Comparison of ENCODE assay signal across 20 cellular contexts in genomic region chr17:41504126-41504977, GRCh38. TPM values are rescaled to one million over a fixed set of nuclear protein-coding genes. Genes with fewer than 3 reads are reported as not detected.
A peak's percentile ranks its signal among the peaks of the same experiment; 100 is the strongest.
DNase-seq lines count a peak whose midpoint lies in the region; ATAC-seq and TF ChIP-seq lines count a peak whose summit lies in the region.
"Had no signal": no experiment of that assay in that cellular context is flagged by ENCODE, and none has a peak within 500 bp of the region (broad histone marks: within the 10 kb centered on the region; RNA-seq: fewer than 3 reads in every experiment).

No MANE protein-coding gene starts in this region.

- H3K9me3 ChIP-seq in HEK293 (ENCODE audit: control insufficient read depth, insufficient read depth, low read depth, low read length) (no peaks in the 10 kb centered on the region), PC-9 (ENCODE audit: insufficient read depth, low read depth) (no peaks in the 10 kb centered on the region)
- H3K9me3 ChIP-seq: HAP-1 had no signal

- CTCF ChIA-PET in HEK293 (lab: Yijun Ruan, JAX) (interaction anchor here (1.2 to 7.3 kb wide), 2 partner anchors 44 to 159 kb away, joined by 4 to 47 read pairs; no protein-coding TSS in a partner anchor), PC-9 (lab: Charles Lee) (interaction anchor here (0.8 to 1.3 kb wide), 2 partner anchors 34 to 182 kb away, joined by 3 read pairs; no protein-coding TSS in a partner anchor)
- CTCF ChIA-PET in activated CD4-positive, alpha-beta T cell treated with anti-CD3 and anti-CD28 coated beads, Interleukin-2, amount 10 ng/mL, durations not matched to agents 7 days and 5 days (lab: Charles Lee), result interaction anchor here (0.6 to 3.1 kb wide), 6 partner anchors 9 to 232 kb away, joined by 3 to 12 read pairs (median 8); no protein-coding TSS in a partner anchor

- DNase-seq in PC-9 (no peak), fibroblast of the aortic adventitia (ENCODE audit: low read depth) (peak; percentile 25), NCI-H2171 treated with DMSO at 0.1 percent for 48 hours (lab: John Stamatoyannopoulos, UW) (no peak)
- no peak for DNase-seq in activated CD4-positive, alpha-beta T cell treated with anti-CD3 and anti-CD28 coated beads, Interleukin-2, amount 10 ng/mL, durations not matched to agents 7 days and 5 days
- DNase-seq: ACHN; CD4-positive, alpha-beta memory T cell; DND-41; GDM1; KBM-7; NCI-H1417; NCI-H1930; NCI-H524 had no signal

- H3K9me2 ChIP-seq in PC-9 (ENCODE audit: insufficient read depth), result no peaks in the 10 kb centered on the region

- no peaks in the 10 kb centered on the region for H3K9me3 Mint-ChIP-seq in activated CD4-positive, alpha-beta T cell treated with anti-CD3 and anti-CD28 coated beads, Interleukin-2, amount 10 ng/mL, durations not matched to agents 7 days and 5 days
- H3K9me3 Mint-ChIP-seq: CD4-positive, alpha-beta memory T cell had no signal

- H3K4me1 ChIP-seq in HEK293 (ENCODE audit: control insufficient read depth, insufficient read depth, low read length) (peaks cover 12% of the 10 kb centered on the region), PC-9 (replicated peaks; ENCODE audit: insufficient read depth) (peaks cover 84% of the 10 kb centered on the region), urinary bladder (ENCODE audit: insufficient read depth) (no peaks in the 10 kb centered on the region)
- H3K4me1 ChIP-seq: HAP-1 had no signal

- H3K4me2 ChIP-seq in PC-9, result peak overlapping the region; percentile 73

- no peak for TF ChIP-seq CTCF in HEK293 (tag by site-specific recombination; IDR thresholded peaks at IDR 0.05)
- no peak for TF ChIP-seq CTCF in PC-9 (conservative IDR thresholded peaks at IDR 0.05)
- no peak for TF ChIP-seq CTCF in fibroblast of the aortic adventitia (IDR thresholded peaks at IDR 0.05; ENCODE audit: insufficient read depth, low read length)

- peaks cover 65% of the 10 kb centered on the region for H3F3A ChIP-seq in PC-9 (ENCODE audit: insufficient read depth, low read depth)

- H3K4me1 Mint-ChIP-seq in activated CD4-positive, alpha-beta T cell treated with anti-CD3 and anti-CD28 coated beads, Interleukin-2, amount 10 ng/mL, durations not matched to agents 7 days and 5 days, result peaks cover 2% of the 10 kb centered on the region

- no peak overlapping the region for H3K4me3 Mint-ChIP-seq in activated CD4-positive, alpha-beta T cell treated with anti-CD3 and anti-CD28 coated beads, Interleukin-2, amount 10 ng/mL, durations not matched to agents 7 days and 5 days
- H3K4me3 Mint-ChIP-seq: CD4-positive, alpha-beta memory T cell had no signal

- H3K27ac ChIP-seq in HEK293 (ENCODE audit: extremely low read depth, low read depth, low read length) (peak overlapping the region; percentile 76), PC-9 (peak overlapping the region; percentile 94), urinary bladder (ENCODE audit: low read depth) (peak overlapping the region; percentile 25)
- H3K27ac ChIP-seq: HL-60 had no signal

- POLR2A ChIA-PET in HEK293 (lab: Yijun Ruan, JAX) (no interaction called here), PC-9 (lab: Charles Lee; ENCODE audit: unreplicated experiment) (interaction anchor here (0.7 to 4.3 kb wide), 4 partner anchors 17 to 484 kb away, joined by 3 to 75 read pairs (median 14); partner anchors contain the start of genes KRT15 and KRT19)
- POLR2A ChIA-PET in activated CD4-positive, alpha-beta T cell treated with anti-CD3 and anti-CD28 coated beads, Interleukin-2, amount 10 ng/mL, durations not matched to agents 7 days and 5 days (lab: Charles Lee), result no interaction called here

- H4K20me1 ChIP-seq in PC-9 (ENCODE audit: insufficient read depth), result no peaks in the 10 kb centered on the region

- H3K4me3 ChIP-seq in HEK293 (ENCODE audit: low read depth, low read length) (no peak overlapping the region), PC-9 (peak overlapping the region; percentile 58), fibroblast of the aortic adventitia (ENCODE audit: low read depth, low read length) (no peak overlapping the region), urinary bladder (ENCODE audit: low read depth, low read length) (peak overlapping the region; percentile 16)
- H3K4me3 ChIP-seq: HAP-1 had no signal

- intact Hi-C loops in PC-9 (cut with micrococcal nuclease; ENCODE audit: unreplicated experiment), result loop anchor here (2.0 kb wide), 1 partner anchor 150 kb away; no protein-coding TSS in a partner anchor

- H2AFZ ChIP-seq in PC-9, result no peak overlapping the region

- no peaks in the 10 kb centered on the region for H3K36me3 Mint-ChIP-seq in activated CD4-positive, alpha-beta T cell treated with anti-CD3 and anti-CD28 coated beads, Interleukin-2, amount 10 ng/mL, durations not matched to agents 7 days and 5 days (ENCODE audit: low read depth)
- H3K36me3 Mint-ChIP-seq: CD4-positive, alpha-beta memory T cell had no signal

- H3K36me3 ChIP-seq in HEK293 (ENCODE audit: control insufficient read depth in 2 of 2, insufficient read depth in 1 of 2, low read length in 2 of 2) (no peaks in the 10 kb centered on the region), PC-9 (ENCODE audit: low read depth) (no peaks in the 10 kb centered on the region), urinary bladder (ENCODE audit: insufficient read depth) (no peaks in the 10 kb centered on the region)
- H3K36me3 ChIP-seq: HAP-1 had no signal

- no peak for ATAC-seq in HG03280 (IDR thresholded peaks at IDR 0.05; ENCODE audit: unreplicated experiment)

- no TSS peak for BruUV-seq in PC-9 (replicated peaks; lab: Mats Ljungman, UMichigan)

- no peaks in the 10 kb centered on the region for H3K27me3 Mint-ChIP-seq in activated CD4-positive, alpha-beta T cell treated with anti-CD3 and anti-CD28 coated beads, Interleukin-2, amount 10 ng/mL, durations not matched to agents 7 days and 5 days
- H3K27me3 Mint-ChIP-seq: CD4-positive, alpha-beta memory T cell had no signal

- no peak overlapping the region for H3K27ac Mint-ChIP-seq in activated CD4-positive, alpha-beta T cell treated with anti-CD3 and anti-CD28 coated beads, Interleukin-2, amount 10 ng/mL, durations not matched to agents 7 days and 5 days

- H3K27me3 ChIP-seq in PC-9 (ENCODE audit: insufficient read depth, low read depth), result no peaks in the 10 kb centered on the region

- H3K79me2 ChIP-seq in PC-9 (ENCODE audit: low read depth), result peaks cover 39% of the 10 kb centered on the region

- 23% methylated on average over 10 of the region's 10 CpGs for WGBS in urinary bladder

TF ChIP-seq in HEK293, 187 proteins besides CTCF, POLR2A, EP300 and RAD21 (continues in another document):
- TF ChIP-seq ZNF645 (tag by site-specific recombination; IDR thresholded peaks at IDR 0.05) (no peak), ZNF600 (tag by site-specific recombination; IDR thresholded peaks at IDR 0.05) (peak; percentile 20; the same call in 1 of the 2 replicates), SP7 (tag by site-specific recombination; IDR thresholded peaks at IDR 0.05) (no peak), ZNF24 (tag by site-specific recombination; IDR thresholded peaks at IDR 0.05) (0 out of 2 replicates have a peak, but pooled peaks have one; percentile 35), SCRT2 (tag by site-specific recombination; IDR thresholded peaks at IDR 0.05) (peak; percentile 46), OSR2 (tag by site-specific recombination; IDR thresholded peaks at IDR 0.05) (peak; percentile 85), ZSCAN5A (tag by site-specific recombination; IDR thresholded peaks at IDR 0.05) (no peak)

RNA-seq across cellular contexts. Expression of gene KRT13, which starts 1.1 kb away (rescaled TPM):
- 606 and 1,548 TPM in 2 replicates for total RNA-seq in PC-9 (2021)
- not detected in 2 replicates for total RNA-seq in fibroblast of the aortic adventitia (ENCODE audit: low replicate concordance)
- total RNA-seq in urinary bladder, result 356 TPM
- polyA plus RNA-seq in urinary bladder, result 401 TPM
- not detected for total RNA-seq in activated CD4-positive, alpha-beta T cell treated with anti-CD3 and anti-CD28 coated beads, Interleukin-2, amount 10 ng/mL, durations not matched to agents 7 days and 5 days
- total RNA-seq: CD4-positive, alpha-beta memory T cell; MCF 10A; OCI-LY7; SK-MEL-5 had no signal
- polyA plus RNA-seq: CD4-positive, alpha-beta memory T cell had no signal

RNA-seq across cellular contexts. Expression of gene KRT15, which starts 14.3 kb away (rescaled TPM):
- total RNA-seq in PC-9 (2021) (41.9 and 49.9 TPM in 2 replicates), fibroblast of the aortic adventitia (ENCODE audit: low replicate concordance) (0.63 TPM in 1 of 2 replicates, not detected in the other), urinary bladder (4.7 TPM)
- 11.9 TPM for polyA plus RNA-seq in urinary bladder
- not detected for total RNA-seq in activated CD4-positive, alpha-beta T cell treated with anti-CD3 and anti-CD28 coated beads, Interleukin-2, amount 10 ng/mL, durations not matched to agents 7 days and 5 days
- total RNA-seq: CD4-positive, alpha-beta memory T cell; OCI-LY7 had no signal
- polyA plus RNA-seq: CD4-positive, alpha-beta memory T cell had no signal

RNA-seq across cellular contexts. Expression of gene KRT36, which starts 14.6 kb away (rescaled TPM):
- not detected in 2 replicates for total RNA-seq in PC-9 (2021)
- not detected in 2 replicates for total RNA-seq in fibroblast of the aortic adventitia (ENCODE audit: low replicate concordance)
- not detected for total RNA-seq in urinary bladder
- polyA plus RNA-seq in urinary bladder, result not detected
- not detected for total RNA-seq in activated CD4-positive, alpha-beta T cell treated with anti-CD3 and anti-CD28 coated beads, Interleukin-2, amount 10 ng/mL, durations not matched to agents 7 days and 5 days
- total RNA-seq: CD4-positive, alpha-beta memory T cell; MCF 10A; OCI-LY7; SK-MEL-5 had no signal
- polyA plus RNA-seq: CD4-positive, alpha-beta memory T cell had no signal

RNA-seq across cellular contexts. Expression of gene KRT35, which starts 23.4 kb away (rescaled TPM):
- total RNA-seq in PC-9 (2021) (not detected in 2 replicates), fibroblast of the aortic adventitia (ENCODE audit: low replicate concordance) (not detected in 2 replicates), urinary bladder (not detected)
- not detected for polyA plus RNA-seq in urinary bladder
- not detected for total RNA-seq in activated CD4-positive, alpha-beta T cell treated with anti-CD3 and anti-CD28 coated beads, Interleukin-2, amount 10 ng/mL, durations not matched to agents 7 days and 5 days
- total RNA-seq: CD4-positive, alpha-beta memory T cell; MCF 10A; OCI-LY7; SK-MEL-5 had no signal
- polyA plus RNA-seq: CD4-positive, alpha-beta memory T cell had no signal

RNA-seq across cellular contexts. Expression of gene KRT19, which starts 23.8 kb away (rescaled TPM):
- total RNA-seq in PC-9 (2021) (1,811 and 2,277 TPM in 2 replicates), fibroblast of the aortic adventitia (ENCODE audit: low replicate concordance) (50.7 and 78.5 TPM in 2 replicates), urinary bladder (299 TPM)
- 418 TPM for polyA plus RNA-seq in urinary bladder
- total RNA-seq in activated CD4-positive, alpha-beta T cell treated with anti-CD3 and anti-CD28 coated beads, Interleukin-2, amount 10 ng/mL, durations not matched to agents 7 days and 5 days, result not detected
- total RNA-seq: CD4-positive, alpha-beta memory T cell; OCI-LY7; SK-MEL-5 had no signal
- polyA plus RNA-seq: CD4-positive, alpha-beta memory T cell had no signal

Comparison
In these comparisons a context has a peak if more than half of its experiments do, and no peak if none do; other contexts are left out.
1. H3K27ac ChIP-seq: peak in every context shown above with its lines; median percentile 94 in PC-9; 76 in HEK293; 25 in urinary bladder.
2. H3K4me3 ChIP-seq: peak in PC-9 (single experiment) and urinary bladder (single experiment); none in HEK293 (single experiment) and fibroblast of the aortic adventitia (single experiment).
3. RNA of gene KRT13, which starts 1.1 kb away (total RNA-seq): 606 to 1,548 TPM in PC-9 and 356 TPM in urinary bladder (single experiment); not detected in fibroblast of the aortic adventitia and not detected in activated CD4-positive, alpha-beta T cell treated with anti-CD3 and anti-CD28 coated beads, Interleukin-2, amount 10 ng/mL, durations not matched to agents 7 days and 5 days; every median in the first group is over 100 times any median in the second.